8 cellular contexts compared by ENCODE assay signal in genomic region chr16:28140788-28141618, GRCh38.
DNase-seq lines count a peak whose midpoint lies in the region; ATAC-seq and TF ChIP-seq lines count a peak whose summit lies in the region.

No MANE protein-coding gene starts in this region.

- ATAC-seq in GM21529 (IDR thresholded peaks at IDR 0.05; ENCODE audit: unreplicated experiment) (peak; percentile 56), SK-N-SH treated with all-trans-retinoic acid at 6 μM for 48 hours (no peak)

- H2AFZ ChIP-seq in Karpas-422 (ENCODE audit: low read length), result no peak overlapping the region

- peaks cover 96 to 99% of the 10 kb centered on the region in 2 donors for H3K4me1 Mint-ChIP-seq in immature natural killer cell

- TF ChIP-seq EP300 in stomach (IDR thresholded peaks at IDR 0.05), result no peak

- DNase-seq in CMK (ENCODE audit: low read depth), result peak; percentile 31
- peak; percentile 68 for DNase-seq in Karpas-422
- peak; percentile 24 to 38 for DNase-seq in activated CD8-positive, alpha-beta memory T cell treated with anti-CD3 and anti-CD28 coated beads for 4 hours (ENCODE audit: low read depth in 2 of 2)
- peak; percentile 93 to 96 (median 95) for DNase-seq in immature natural killer cell
- DNase-seq in stomach, result peak; percentile 31
- no peak for DNase-seq in kidney glomerular epithelial cell (lab: John Stamatoyannopoulos, UW)

- WGBS in stomach, 5 donors, result 56 to 69% (median 67%) methylated on average over 5 of the region's 5 CpGs

- H3K4me1 ChIP-seq in Karpas-422 (ENCODE audit: low read length) (peaks cover 41% of the 10 kb centered on the region), stomach (peaks cover 0 to 9% (median 2%) of the 10 kb centered on the region in 4 donors)

- TF ChIP-seq CTCF in stomach (IDR thresholded peaks at IDR 0.05), result no peak

- H3K36me3 Mint-ChIP-seq in immature natural killer cell, result peaks cover 7 to 17% (median 12%) of the 10 kb centered on the region in 3 donors

- intact Hi-C loops in stomach (cut with DNase I; ENCODE audit: low total_unique reads), result no loop called here

- H3K27ac ChIP-seq in Karpas-422 (ENCODE audit: low read length), result peak overlapping the region; percentile 28; the same call in 1 of the 2 replicates
- H3K27ac ChIP-seq in stomach, result peak overlapping the region; percentile 44 to 84 (median 73)

- peak overlapping the region; percentile 99 to 100 (median 99) for H3K27ac Mint-ChIP-seq in immature natural killer cell

- no peaks in the 10 kb centered on the region for H3K9me2 ChIP-seq in Karpas-422 (replicated peaks; ENCODE audit: insufficient read depth, low read length)

- TF ChIP-seq POLR2A in stomach (IDR thresholded peaks at IDR 0.05), result no peak

- peaks cover 7 to 24% (median 18%) of the 10 kb centered on the region in 3 donors for H3K27me3 Mint-ChIP-seq in immature natural killer cell (ENCODE audit: low read depth in 3 of 3)

- 0 out of 2 replicates have a peak, but pooled peaks cover 4% of the 10 kb centered on the region for H4K20me1 ChIP-seq in Karpas-422 (ENCODE audit: insufficient read depth, low read depth, low read length)

- H3K4me3 Mint-ChIP-seq in immature natural killer cell, result peak overlapping the region; percentile 82 to 92 (median 83)

- peaks cover 84% of the 10 kb centered on the region for H3K79me2 ChIP-seq in Karpas-422 (ENCODE audit: low read length)

- H3K36me3 ChIP-seq in Karpas-422 (ENCODE audit: insufficient read depth, low read length) (peaks cover 53% of the 10 kb centered on the region), stomach (peaks cover 0 to 77% (median 67%) of the 10 kb centered on the region in 4 donors)

- H3K4me2 ChIP-seq in Karpas-422 (ENCODE audit: low read depth, low read length, poor library complexity, severe bottlenecking), result no peak overlapping the region

- no peaks in the 10 kb centered on the region for H3K9me3 ChIP-seq in Karpas-422 (ENCODE audit: low read length)
- H3K9me3 ChIP-seq in stomach, result no peaks in the 10 kb centered on the region

- H3K4me3 ChIP-seq in Karpas-422 (ENCODE audit: low read length) (no peak overlapping the region), stomach (no peak overlapping the region)

- H3K27me3 ChIP-seq in Karpas-422 (ENCODE audit: low read length), result no peaks in the 10 kb centered on the region
- no peaks in the 10 kb centered on the region for H3K27me3 ChIP-seq in stomach

- H3K9me3 Mint-ChIP-seq in immature natural killer cell, result no peaks in the 10 kb centered on the region

- H3K9ac ChIP-seq in Karpas-422 (ENCODE audit: low read length), result no peak overlapping the region

TF ChIP-seq in SK-N-SH treated with all-trans-retinoic acid at 6 μM for 48 hours, 23 proteins besides CTCF, POLR2A, EP300 and RAD21:
- TF ChIP-seq ZNF565 (CRISPR knock-in tag; conservative IDR thresholded peaks at IDR 0.05; ENCODE audit: low read depth), result no peak
- no peak for TF ChIP-seq TOX (CRISPR knock-in tag; IDR thresholded peaks at IDR 0.05; ENCODE audit: borderline replicate concordance)
- TF ChIP-seq PPARA (CRISPR knock-in tag; IDR thresholded peaks at IDR 0.05; ENCODE audit: borderline replicate concordance), result no peak
- TF ChIP-seq ZNF70 (CRISPR knock-in tag; IDR thresholded peaks at IDR 0.05), result no peak
- TF ChIP-seq ZNF8 (CRISPR knock-in tag; IDR thresholded peaks at IDR 0.05), result no peak
